Comparison of ENCODE assay signal across 21 cellular contexts in the genomic region with DNA sequence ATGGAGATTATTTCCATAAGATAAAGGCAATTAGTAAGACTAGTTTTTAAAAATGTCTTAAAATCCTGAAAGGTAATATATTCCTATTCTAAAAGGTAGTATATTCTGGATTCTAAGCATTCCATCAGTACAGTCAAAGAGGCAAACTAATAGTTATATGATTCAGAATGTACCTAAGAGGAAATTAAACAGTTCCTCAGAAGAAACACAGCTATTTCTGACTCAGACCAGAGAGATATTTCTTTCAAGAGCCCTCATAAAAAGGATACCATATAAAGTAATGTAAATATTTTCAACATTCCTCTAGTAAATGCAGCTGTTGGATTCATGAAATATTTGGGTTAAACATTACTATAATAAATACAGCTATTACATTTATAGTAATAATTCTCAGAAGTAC.
"Had no signal": no experiment of that assay in that cellular context is flagged by ENCODE, and none has a peak within 500 bp of the region (broad histone marks: within the 10 kb centered on the region; RNA-seq: fewer than 3 reads in every experiment).

No MANE protein-coding gene starts in this region.

- H3K27ac ChIP-seq: epithelial cell of prostate, esophagus squamous epithelium, gastroesophageal sphincter, neutrophil, ovary, tibial artery, upper lobe of left lung, uterus had no signal

- H3K36me3 Mint-ChIP-seq: naive thymus-derived CD4-positive, alpha-beta T cell; stimulated activated effector memory CD8-positive, alpha-beta T cell treated with anti-CD3 and anti-CD28 coated beads, Interleukin-12 subunit alpha, Interleukin-12 subunit beta, amount 100 ng/mL, for 72 hours had no signal

- H3K4me3 ChIP-seq: esophagus squamous epithelium, gastroesophageal sphincter, ovary, tibial artery, upper lobe of left lung, uterus had no signal

- H3K9me3 Mint-ChIP-seq: stimulated activated naive CD8-positive, alpha-beta T cell treated with anti-CD3 and anti-CD28 coated beads, Interleukin-15, Interleukin-2, amounts not matched to agents 100 ng/mL and 50 ng/mL, for 24 hours had no signal

- H3K27me3 Mint-ChIP-seq: naive thymus-derived CD4-positive, alpha-beta T cell; stimulated activated naive CD8-positive, alpha-beta T cell treated with anti-CD3 and anti-CD28 coated beads, Interleukin-15, Interleukin-2, amounts not matched to agents 100 ng/mL and 50 ng/mL, for 24 hours had no signal

- H3K27ac Mint-ChIP-seq: naive thymus-derived CD4-positive, alpha-beta T cell; stimulated activated effector memory CD8-positive, alpha-beta T cell treated with anti-CD3 and anti-CD28 coated beads, Interleukin-12 subunit alpha, Interleukin-12 subunit beta, amount 100 ng/mL, for 72 hours; stimulated activated naive CD8-positive, alpha-beta T cell treated with anti-CD3 and anti-CD28 coated beads, Interleukin-15, Interleukin-2, amounts not matched to agents 100 ng/mL and 50 ng/mL, for 24 hours had no signal

- FAIRE-seq: endometrium had no signal

- DNase-seq: cortex of kidney; effector memory CD4-positive, alpha-beta T cell; esophagus squamous epithelium; foreskin fibroblast; mammary epithelial cell; naive thymus-derived CD4-positive, alpha-beta T cell; ovary; right cardiac atrium; small intestine; stimulated activated CD4-positive, alpha-beta T cell treated with anti-CD3 and anti-CD28 coated beads, Interleukin-12 subunit alpha, Interleukin-12 subunit beta, amount 100 ng/mL, for 4 hours; stimulated activated CD4-positive, alpha-beta T cell treated with anti-CD3 and anti-CD28 coated beads, Interleukin-4, amount 100 ng/mL, for 1 hour; stimulated activated CD8-positive, alpha-beta memory T cell treated with anti-CD3 and anti-CD28 coated beads, Interleukin-4, amount 100 ng/mL, for 48 hours; tibial artery; uterus had no signal

- H3K4me1 Mint-ChIP-seq: naive thymus-derived CD4-positive, alpha-beta T cell; stimulated activated effector memory CD8-positive, alpha-beta T cell treated with anti-CD3 and anti-CD28 coated beads, Interleukin-12 subunit alpha, Interleukin-12 subunit beta, amount 100 ng/mL, for 72 hours had no signal

- ATAC-seq: gastroesophageal sphincter; naive thymus-derived CD4-positive, alpha-beta T cell; right cardiac atrium; stimulated activated effector memory CD8-positive, alpha-beta T cell treated with anti-CD3 and anti-CD28 coated beads, Interleukin-12 subunit alpha, Interleukin-12 subunit beta, amount 100 ng/mL, for 72 hours had no signal

- H3K4me3 Mint-ChIP-seq: naive thymus-derived CD4-positive, alpha-beta T cell; stimulated activated effector memory CD8-positive, alpha-beta T cell treated with anti-CD3 and anti-CD28 coated beads, Interleukin-12 subunit alpha, Interleukin-12 subunit beta, amount 100 ng/mL, for 72 hours; stimulated activated naive CD8-positive, alpha-beta T cell treated with anti-CD3 and anti-CD28 coated beads, Interleukin-15, Interleukin-2, amounts not matched to agents 100 ng/mL and 50 ng/mL, for 24 hours had no signal
